8 cellular contexts compared by ENCODE assay signal in genomic region chr13:48531416-48532145, GRCh38. TPM values are rescaled to one million over a fixed set of nuclear protein-coding genes. Genes with fewer than 3 reads are reported as not detected.
DNase-seq lines count a peak whose midpoint lies in the region; ATAC-seq, FAIRE-seq and TF ChIP-seq lines count a peak whose summit lies in the region.

No MANE protein-coding gene starts in this region.

- H3K4me1 Mint-ChIP-seq in memory B cell: peaks cover 11% of the 10 kb centered on the region

- H3K27me3 ChIP-seq in uterus: no peaks in the 10 kb centered on the region

- DNase-seq in GM12891 (ENCODE audit: insufficient read length, low spot score) (no peak), NCI-H82 (lab: John Stamatoyannopoulos, UW) (peak; percentile 62), cardiac fibroblast (ENCODE audit: low read depth in 2 of 2) (no peak), memory B cell (ENCODE audit: low spot score in 2 of 2) (no peak), uterus (peak in 1 of 2 donors; percentile 24), NCI-H446 (lab: John Stamatoyannopoulos, UW) (no peak)

- H3K4me3 ChIP-seq in cardiac fibroblast (replicated peaks in 1 of 2; ENCODE audit: low read depth in 2 of 2, low read length in 2 of 2) (peak overlapping the region; percentile 72 to 79), uterus (peak overlapping the region; percentile 81 to 92)

- intact Hi-C loops in uterus (cut with DNase I; ENCODE audit: low total_unique reads): no loop called here

- peaks cover 1% of the 10 kb centered on the region for H3K9me3 Mint-ChIP-seq in memory B cell

- peak overlapping the region; percentile 96 to 99 for H3K27ac ChIP-seq in uterus

- ATAC-seq in memory B cell (ENCODE audit: low read depth): no peak
- ATAC-seq in GM21825 (IDR thresholded peaks at IDR 0.05; ENCODE audit: unreplicated experiment): no peak
- no peak for ATAC-seq in HG02571 (IDR thresholded peaks at IDR 0.05; ENCODE audit: unreplicated experiment)

- peak; percentile 83 for FAIRE-seq in GM12891 (lab: Jason Lieb, UNC)

- H3K27ac Mint-ChIP-seq in memory B cell: peak overlapping the region; percentile 94

- H3K27me3 Mint-ChIP-seq in memory B cell: peaks cover 3% of the 10 kb centered on the region

- peaks cover 2% of the 10 kb centered on the region for H3K36me3 Mint-ChIP-seq in memory B cell

- TF ChIP-seq CTCF in cardiac fibroblast (IDR thresholded peaks at IDR 0.05; ENCODE audit: low read depth, low read length): no peak
- TF ChIP-seq CTCF in uterus (IDR thresholded peaks at IDR 0.05): no peak

- no peaks in the 10 kb centered on the region for H3K9me3 ChIP-seq in uterus

- no peaks in the 10 kb centered on the region for H3K36me3 ChIP-seq in uterus

- H3K4me1 ChIP-seq in uterus: peaks cover 0 to 4% of the 10 kb centered on the region in 2 donors

- H3K4me3 Mint-ChIP-seq in memory B cell: peak overlapping the region; percentile 95

- TF ChIP-seq POLR2A in GM12891 (IDR thresholded peaks at IDR 0.05; ENCODE audit: low read depth, low read length): peak; percentile 54; the same call in 1 of the 2 replicates
- no peak for TF ChIP-seq POLR2A in uterus (IDR thresholded peaks at IDR 0.05)

TF ChIP-seq in GM12891, 5 proteins besides CTCF, POLR2A, EP300 and RAD21:
- TF ChIP-seq POU2F2 (IDR thresholded peaks at IDR 0.05; ENCODE audit: low read depth, low read length) (no peak), POLR2AphosphoS5 (IDR thresholded peaks at IDR 0.05; ENCODE audit: low read depth, low read length) (no peak; the same call in 1 of the 2 replicates), TAF1 (IDR thresholded peaks at IDR 0.05; ENCODE audit: low read depth, low read length) (no peak), PAX5 (IDR thresholded peaks at IDR 0.05; ENCODE audit: insufficient read depth, low read length, severe bottlenecking) (no peak), SPI1 (IDR thresholded peaks at IDR 0.05; ENCODE audit: low read depth, low read length) (no peak)

RNA-seq across cellular contexts. Expression of gene RCBTB2, which starts 1.3 kb away (rescaled TPM):
- polyA plus RNA-seq in GM12891 (2012; ENCODE audit: low read depth, missing spikeins): 15.5 TPM
- total RNA-seq in uterus: 10 to 100 TPM in 2 of 4 donors, 1 to 10 TPM in 2; 2.6 to 72.0 (median 9.5) TPM
